18 cellular contexts compared by ENCODE assay signal in the genomic region with DNA sequence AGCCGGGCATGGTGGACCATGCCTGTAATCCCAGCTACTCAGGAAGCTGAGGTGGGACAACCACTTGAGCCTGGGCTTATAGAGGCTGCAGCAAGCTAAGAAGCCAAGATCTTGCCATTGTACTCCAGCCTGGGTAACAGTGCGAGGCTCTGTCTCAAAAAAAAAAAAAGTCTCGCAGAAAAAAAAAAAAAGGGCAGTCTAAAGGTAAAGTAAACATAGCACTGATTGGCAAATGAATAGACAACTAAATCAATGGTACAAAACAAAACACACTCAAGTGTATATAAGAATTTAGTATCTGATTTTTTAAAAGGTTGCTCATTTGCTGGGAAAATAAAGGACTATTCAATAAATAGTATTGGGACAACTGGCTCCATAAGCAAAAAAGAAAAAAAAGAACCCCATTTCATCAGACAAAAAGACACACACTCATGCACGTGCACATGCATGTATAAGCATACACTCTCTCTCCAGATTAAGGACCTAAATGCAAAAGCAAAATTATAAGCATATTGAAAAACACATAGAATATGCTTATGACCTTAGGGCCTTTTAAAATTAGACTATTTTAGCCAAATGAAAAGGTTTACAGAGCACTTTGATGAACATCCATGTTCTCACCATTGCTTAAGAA. TPM values are rescaled to one million over a fixed set of nuclear protein-coding genes. Genes with fewer than 3 reads are reported as not detected.
DNase-seq lines count a peak whose midpoint lies in the region; ATAC-seq and TF ChIP-seq lines count a peak whose summit lies in the region.
"Had no signal": no experiment of that assay in that cellular context is flagged by ENCODE, and none has a peak within 500 bp of the region (broad histone marks: within the 10 kb centered on the region; RNA-seq: fewer than 3 reads in every experiment).

No MANE protein-coding gene starts in this region.

- H3K79me2 ChIP-seq in GM23248 (ENCODE audit: insufficient read depth) (peaks cover 100% of the 10 kb centered on the region), GM23338 (replicated peaks; ENCODE audit: insufficient read depth) (peaks cover 39% of the 10 kb centered on the region)

- H3K27me3 Mint-ChIP-seq in activated CD4-positive, alpha-beta T cell treated with anti-CD3 and anti-CD28 coated beads for 36 hours: no peaks in the 10 kb centered on the region
- H3K27me3 Mint-ChIP-seq in GM23338 (ENCODE audit: insufficient read depth, low read depth, poor library complexity): peaks cover 2% of the 10 kb centered on the region
- H3K27me3 Mint-ChIP-seq: activated naive CD8-positive, alpha-beta T cell treated with anti-CD3 and anti-CD28 coated beads, Interleukin-2, amount 10 ng/mL, durations not matched to agents 7 days and 5 days; memory B cell had no signal

- no peak for DNase-seq in activated CD4-positive, alpha-beta T cell treated with anti-CD3 and anti-CD28 coated beads for 36 hours
- DNase-seq in activated CD4-positive, alpha-beta T cell treated with anti-CD3 and anti-CD28 coated beads, Interleukin-2, amount 50 U/mL, for 48 hours: no peak
- DNase-seq in GM23248: no peak
- no peak for DNase-seq in coronary artery (ENCODE audit: low spot score)
- no peak for DNase-seq in GM23338 (ENCODE audit: low spot score)
- DNase-seq in H7: no peak
- DNase-seq: activated naive CD8-positive, alpha-beta T cell treated with anti-CD3 and anti-CD28 coated beads, Interleukin-2, amount 10 ng/mL, durations not matched to agents 7 days and 5 days; Kasumi-1; NCI-H1436; NCI-H345; sigmoid colon; stimulated activated CD4-positive, alpha-beta T cell treated with anti-CD3 and anti-CD28 coated beads, Interleukin-4, amount 100 ng/mL, for 24 hours; T-helper 9 cell; upper lobe of left lung had no signal

- H3K9ac ChIP-seq in GM23248: peak overlapping the region; percentile 17; the same call in 1 of the 2 replicates

- H3K27me3 ChIP-seq in GM23248 (replicated peaks; ENCODE audit: insufficient read depth): no peaks in the 10 kb centered on the region
- H3K27me3 ChIP-seq in muscle layer of duodenum (ENCODE audit: low read depth, low read length): no peaks in the 10 kb centered on the region
- H3K27me3 ChIP-seq in GM23338 (ENCODE audit: insufficient read depth): no peaks in the 10 kb centered on the region
- no peaks in the 10 kb centered on the region for H3K27me3 ChIP-seq in H7 (ENCODE audit: control insufficient read depth, insufficient read depth, low read length)
- H3K27me3 ChIP-seq: sigmoid colon, upper lobe of left lung had no signal

- H3K9me2 ChIP-seq in GM23248 (ENCODE audit: insufficient read depth): no peaks in the 10 kb centered on the region
- no peaks in the 10 kb centered on the region for H3K9me2 ChIP-seq in GM23338 (ENCODE audit: insufficient read depth)

- peak overlapping the region; percentile 39 for H3K4me2 ChIP-seq in GM23248 (ENCODE audit: unreplicated experiment)
- no peak overlapping the region for H3K4me2 ChIP-seq in GM23338

- no peak for ATAC-seq in activated CD4-positive, alpha-beta T cell treated with anti-CD3 and anti-CD28 coated beads for 36 hours
- no peak for ATAC-seq in GM23338
- no peak for ATAC-seq in GM21367 (IDR thresholded peaks at IDR 0.05; ENCODE audit: unreplicated experiment)

- H3F3A ChIP-seq in GM23248 (ENCODE audit: insufficient read depth) (peaks cover 40% of the 10 kb centered on the region), GM23338 (replicated peaks; ENCODE audit: low read depth) (no peaks in the 10 kb centered on the region)

- peak overlapping the region; percentile 86 for H3K4me3 Mint-ChIP-seq in activated CD4-positive, alpha-beta T cell treated with anti-CD3 and anti-CD28 coated beads for 36 hours
- H3K4me3 Mint-ChIP-seq in GM23338: no peak overlapping the region
- H3K4me3 Mint-ChIP-seq: activated naive CD8-positive, alpha-beta T cell treated with anti-CD3 and anti-CD28 coated beads, Interleukin-2, amount 10 ng/mL, durations not matched to agents 7 days and 5 days; memory B cell had no signal

- H3K36me3 ChIP-seq in GM23248 (ENCODE audit: low read depth): 0 out of 2 replicates have a peak, but pooled peaks cover 7% of the 10 kb centered on the region
- peaks cover 0 to 11% of the 10 kb centered on the region in 2 donors for H3K36me3 ChIP-seq in muscle layer of duodenum (ENCODE audit: control insufficient read depth in 1 of 2, insufficient read depth in 2 of 2, low read length in 2 of 2)
- H3K36me3 ChIP-seq in GM23338 (ENCODE audit: insufficient read depth): no peaks in the 10 kb centered on the region
- H3K36me3 ChIP-seq in H7 (replicated peaks; ENCODE audit: control insufficient read depth, insufficient read depth, low read length): no peaks in the 10 kb centered on the region
- H3K36me3 ChIP-seq: neutrophil, sigmoid colon had no signal

- peaks cover 60% of the 10 kb centered on the region for H3K36me3 Mint-ChIP-seq in activated CD4-positive, alpha-beta T cell treated with anti-CD3 and anti-CD28 coated beads for 36 hours (ENCODE audit: low read depth)
- H3K36me3 Mint-ChIP-seq in GM23338 (ENCODE audit: low read depth): no peaks in the 10 kb centered on the region; the same call in 2 of the 3 replicates

- intact Hi-C loops in activated CD4-positive, alpha-beta T cell treated with anti-CD3 and anti-CD28 coated beads for 36 hours (cut with DNase I, micrococcal nuclease): no loop called here

- peak overlapping the region; percentile 8; the same call in 1 of the 2 replicates for H3K4me3 ChIP-seq in GM23248
- peak overlapping the region; percentile 9 for H3K4me3 ChIP-seq in coronary artery
- peak overlapping the region; percentile 22 to 38 for H3K4me3 ChIP-seq in muscle layer of duodenum (ENCODE audit: low read depth in 1 of 2, low read length in 2 of 2)
- no peak overlapping the region for H3K4me3 ChIP-seq in GM23338
- H3K4me3 ChIP-seq in H7 (ENCODE audit: insufficient read depth, low read depth, low read length): no peak overlapping the region

- CTCF ChIA-PET in activated CD4-positive, alpha-beta T cell treated with anti-CD3 and anti-CD28 coated beads for 36 hours (lab: Charles Lee): interaction anchor here (0.7 to 1.6 kb wide), 7 partner anchors 9 to 264 kb away, joined by 3 to 7 read pairs (median 3); no protein-coding TSS in a partner anchor

- H3K4me1 ChIP-seq in GM23248 (ENCODE audit: insufficient read depth) (peaks cover 34% of the 10 kb centered on the region), muscle layer of duodenum (ENCODE audit: control insufficient read depth in 1 of 2, insufficient read depth in 2 of 2, low read length in 2 of 2) (peaks cover 10 to 57% of the 10 kb centered on the region in 2 donors), GM23338 (ENCODE audit: insufficient read depth) (peaks cover 12% of the 10 kb centered on the region)

- TF ChIP-seq CTCF in coronary artery (IDR thresholded peaks at IDR 0.05) (no peak), GM23338 (conservative IDR thresholded peaks at IDR 0.05; ENCODE audit: low read depth in 2 of 2) (no peak)

- H2AFZ ChIP-seq in GM23248 (no peak overlapping the region), GM23338 (no peak overlapping the region)

- in situ Hi-C loops in GM23248 (cut with MboI): loop anchor here (10.0 to 25.0 kb wide), 2 partner anchors 206 to 848 kb away; no protein-coding TSS in a partner anchor

- H3K27ac ChIP-seq in GM23248 (no peak overlapping the region), coronary artery (no peak overlapping the region), muscle layer of duodenum (ENCODE audit: low read length) (no peak overlapping the region), GM23338 (ENCODE audit: low read depth) (no peak overlapping the region)
- H3K27ac ChIP-seq: neutrophil had no signal

- 49 to 59% methylated on average over 3 to 4 of the region's 4 CpGs for WGBS in GM23248 (ENCODE audit: low coverage in 1 of 2, low lambda C conversion rate in 2 of 2, missing lambda C conversion rate in 2 of 2), 2 experiments

- peak overlapping the region; percentile 86 for H3K27ac Mint-ChIP-seq in activated CD4-positive, alpha-beta T cell treated with anti-CD3 and anti-CD28 coated beads for 36 hours
- no peak overlapping the region for H3K27ac Mint-ChIP-seq in GM23338
- H3K27ac Mint-ChIP-seq: activated naive CD8-positive, alpha-beta T cell treated with anti-CD3 and anti-CD28 coated beads, Interleukin-2, amount 10 ng/mL, durations not matched to agents 7 days and 5 days; memory B cell had no signal

- no peaks in the 10 kb centered on the region for H3K9me3 ChIP-seq in GM23248 (ENCODE audit: low read depth)
- H3K9me3 ChIP-seq in muscle layer of duodenum (ENCODE audit: control insufficient read depth in 1 of 2, low read length in 2 of 2): no peaks in the 10 kb centered on the region
- H3K9me3 ChIP-seq: neutrophil, sigmoid colon, upper lobe of left lung had no signal

- POLR2A ChIA-PET in activated CD4-positive, alpha-beta T cell treated with anti-CD3 and anti-CD28 coated beads for 36 hours (lab: Charles Lee): interaction anchor here (0.7 to 2.2 kb wide), 6 partner anchors 9 to 340 kb away, joined by 3 to 4 read pairs (median 4); no protein-coding TSS in a partner anchor

- H4K20me1 ChIP-seq in GM23248 (ENCODE audit: insufficient read depth) (peaks cover 39% of the 10 kb centered on the region; the same call in 1 of the 2 replicates), GM23338 (replicated peaks; ENCODE audit: insufficient read depth) (no peaks in the 10 kb centered on the region)

- H3K4me1 Mint-ChIP-seq in activated CD4-positive, alpha-beta T cell treated with anti-CD3 and anti-CD28 coated beads for 36 hours: peaks cover 78% of the 10 kb centered on the region
- H3K4me1 Mint-ChIP-seq in GM23338: peaks cover 13% of the 10 kb centered on the region; the same call in 2 of the 3 replicates

- H3K9me3 Mint-ChIP-seq in activated CD4-positive, alpha-beta T cell treated with anti-CD3 and anti-CD28 coated beads for 36 hours (ENCODE audit: low read depth): peaks cover 5% of the 10 kb centered on the region
- H3K9me3 Mint-ChIP-seq in GM23338: no peaks in the 10 kb centered on the region

TF ChIP-seq in GM23338, 12 proteins besides CTCF, POLR2A, EP300 and RAD21 (continues in another document):
- TF ChIP-seq EZH2 (IDR thresholded peaks at IDR 0.05; ENCODE audit: low read depth, unreplicated experiment) (no peak), NANOG (IDR thresholded peaks at IDR 0.05; ENCODE audit: borderline replicate concordance) (no peak)

RNA-seq across cellular contexts. Expression of a gene that starts 5.7 kb away (rescaled TPM):
- total RNA-seq in activated CD4-positive, alpha-beta T cell treated with anti-CD3 and anti-CD28 coated beads for 36 hours: 10 to 100 TPM; 57.1 to 64.4 TPM
- total RNA-seq in GM23248 (2014; rRNA removed; shearing (Covaris generic)): 186 and 197 TPM in 2 replicates
- polyA plus RNA-seq in GM23248 (2016; fragmentation: Nextera tagmentation; extraction: Ambion mirVana): 220 and 242 TPM in 2 replicates
- total RNA-seq in GM23338 (2014; rRNA removed; shearing (Covaris generic)): 9.8 and 11.3 TPM in 2 replicates
- 5.0 and 6.7 TPM in 2 replicates for polyA plus RNA-seq in GM23338 (2016; fragmentation: Nextera tagmentation; extraction: Ambion mirVana)
- 7.8 and 13.4 TPM in 2 replicates for total RNA-seq in H7 (2014; rRNA removed; shearing (Covaris generic))

Comparison
In these comparisons a context has a peak if more than half of its experiments do, and no peak if none do; other contexts are left out.
1. H3K4me3 ChIP-seq: peak in GM23248 (single experiment), coronary artery (single experiment) and muscle layer of duodenum (2 of 2); none in GM23338 (single experiment) and H7 (single experiment).